Comparison of ENCODE assay signal across 8 cellular contexts in genomic region chr6:85354761-85355618, GRCh38.
A peak's percentile ranks its signal among the peaks of the same experiment; 100 is the strongest.
DNase-seq lines count a peak whose midpoint lies in the region; ATAC-seq lines count a peak whose summit lies in the region.

No MANE protein-coding gene starts in this region.

- ATAC-seq in GM18858 (IDR thresholded peaks at IDR 0.05; ENCODE audit: unreplicated experiment) (peak; percentile 66), HG03103 (IDR thresholded peaks at IDR 0.05; ENCODE audit: low read depth, unreplicated experiment) (peak; percentile 87)

- DNase-seq in AG08395 (ENCODE audit: low spot score): peak; percentile 79
- peak; percentile 14 for DNase-seq in NCI-H446 treated with DMSO at 0.1 percent for 48 hours (lab: John Stamatoyannopoulos, UW)
- peak; percentile 34 for DNase-seq in activated CD4-positive, alpha-beta T cell treated with anti-CD3 and anti-CD28 coated beads, Interleukin-2, amount 50 U/mL, for 1 hour
- peak; percentile 42 to 68 for DNase-seq in dermis microvascular lymphatic vessel endothelial cell (ENCODE audit: low read depth in 2 of 2)
- peak; percentile 72 for DNase-seq in medulla oblongata (ENCODE audit: extremely low spot score)
- DNase-seq in stimulated activated CD8-positive, alpha-beta memory T cell treated with anti-CD3 and anti-CD28 coated beads, Interleukin-2, amount 100 ng/mL, for 1 hour (ENCODE audit: low read depth in 2 of 2): peak; percentile 29 to 35

Comparison
In these comparisons a context has a peak if more than half of its experiments do, and no peak if none do; other contexts are left out.
1. Peak in every context shown above with its lines: DNase-seq and ATAC-seq.
2. DNase-seq: peak in every context shown above with its lines; median percentile 79 in AG08395; 72 in medulla oblongata; 55 in dermis microvascular lymphatic vessel endothelial cell; 34 in activated CD4-positive, alpha-beta T cell treated with anti-CD3 and anti-CD28 coated beads, Interleukin-2, amount 50 U/mL, for 1 hour; 32 in stimulated activated CD8-positive, alpha-beta memory T cell treated with anti-CD3 and anti-CD28 coated beads, Interleukin-2, amount 100 ng/mL, for 1 hour; 14 in NCI-H446 treated with DMSO at 0.1 percent for 48 hours.